Comparison of ENCODE assay signal across 17 cellular contexts in the genomic region with DNA sequence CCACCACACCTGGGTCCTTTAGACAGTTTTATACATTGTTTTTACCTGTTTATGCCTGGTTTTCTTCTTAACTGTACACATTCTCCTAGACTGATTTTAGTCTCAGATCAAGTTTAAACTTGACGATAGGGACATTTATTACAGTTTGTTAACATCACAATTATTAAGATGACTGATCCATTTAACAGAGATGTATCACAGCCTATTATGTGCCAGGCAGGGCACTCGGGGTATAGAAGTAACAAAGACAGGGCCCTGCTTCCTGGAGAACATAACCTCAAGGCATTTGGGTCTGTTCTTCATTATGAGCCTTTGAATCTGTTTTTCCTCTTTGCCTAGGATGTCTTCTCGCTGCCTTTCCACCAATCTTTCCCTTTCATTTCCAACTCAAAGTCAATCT.
"Had no signal": no experiment of that assay in that cellular context is flagged by ENCODE, and none has a peak within 500 bp of the region (broad histone marks: within the 10 kb centered on the region; RNA-seq: fewer than 3 reads in every experiment).

No MANE protein-coding gene starts in this region.

- H3K4me3 ChIP-seq: cardiac muscle cell, lower lobe of right lung, psoas muscle, suprapubic skin, upper lobe of left lung had no signal

- DNase-seq: activated CD4-positive, alpha-beta T cell treated with anti-CD3 and anti-CD28 coated beads for 1 hour; activated CD4-positive, alpha-beta T cell treated with anti-CD3 and anti-CD28 coated beads, Interleukin-2, amount 50 U/mL, for 4 hours; activated naive CD4-positive, alpha-beta T cell treated with anti-CD3 and anti-CD28 coated beads, Interleukin-2, amount 10 ng/mL, durations not matched to agents 7 days and 5 days; amniotic stem cell; dermis blood vessel endothelial cell; effector memory CD4-positive, alpha-beta T cell; left colon; lower lobe of right lung; psoas muscle; right cardiac atrium; stimulated activated CD4-positive, alpha-beta T cell treated with anti-CD3 and anti-CD28 coated beads, Interleukin-2, amount 100 ng/mL, for 24 hours; stimulated activated naive CD8-positive, alpha-beta T cell treated with anti-CD3 and anti-CD28 coated beads, Interleukin-15, amount 100 ng/mL, for 72 hours; T-helper 2 cell had no signal

- H3K27me3 Mint-ChIP-seq: activated naive CD4-positive, alpha-beta T cell treated with anti-CD3 and anti-CD28 coated beads, Interleukin-2, amount 10 ng/mL, durations not matched to agents 7 days and 5 days; stimulated activated naive CD8-positive, alpha-beta T cell treated with anti-CD3 and anti-CD28 coated beads, Interleukin-15, amount 100 ng/mL, for 72 hours had no signal

- H3K9me3 ChIP-seq: lower lobe of right lung, psoas muscle, suprapubic skin, upper lobe of left lung had no signal

- H3K27ac Mint-ChIP-seq: activated naive CD4-positive, alpha-beta T cell treated with anti-CD3 and anti-CD28 coated beads, Interleukin-2, amount 10 ng/mL, durations not matched to agents 7 days and 5 days had no signal

- H3K27me3 ChIP-seq: cardiac muscle cell, suprapubic skin, upper lobe of left lung had no signal

- H3K4me1 ChIP-seq: lower lobe of right lung, suprapubic skin had no signal

- H3K27ac ChIP-seq: cardiac muscle cell, lower lobe of right lung, psoas muscle, suprapubic skin, VCaP had no signal

- ATAC-seq: left colon; lower lobe of right lung; psoas muscle; right cardiac atrium; stimulated activated naive CD8-positive, alpha-beta T cell treated with anti-CD3 and anti-CD28 coated beads, Interleukin-15, amount 100 ng/mL, for 72 hours had no signal

- H3K36me3 ChIP-seq: suprapubic skin had no signal

- H3K4me3 Mint-ChIP-seq: activated naive CD4-positive, alpha-beta T cell treated with anti-CD3 and anti-CD28 coated beads, Interleukin-2, amount 10 ng/mL, durations not matched to agents 7 days and 5 days; stimulated activated naive CD8-positive, alpha-beta T cell treated with anti-CD3 and anti-CD28 coated beads, Interleukin-15, amount 100 ng/mL, for 72 hours had no signal
